ENCODE assay signal across 8 cellular contexts in genomic region chr10:95229724-95230627, GRCh38. TPM values are rescaled to one million over a fixed set of nuclear protein-coding genes. Genes with fewer than 3 reads are reported as not detected.
DNase-seq lines count a peak whose midpoint lies in the region; ATAC-seq and TF ChIP-seq lines count a peak whose summit lies in the region.

No MANE protein-coding gene starts in this region.

- H3K27me3 ChIP-seq in MG63 (no peaks in the 10 kb centered on the region), duodenal mucosa (ENCODE audit: control insufficient read depth in 1 of 2, insufficient read depth in 2 of 2, low read length in 2 of 2) (no peaks in the 10 kb centered on the region)

- H3K27ac Mint-ChIP-seq in CD14-positive monocyte (no peak overlapping the region), naive B cell (peak overlapping the region in 4 of 6 donors; percentile 49 to 93 (median 90))

- DNase-seq in CD14-positive monocyte (ENCODE audit: low spot score) (no peak), MG63 (peak; percentile 66), naive B cell (no peak), NCI-H82 (lab: John Stamatoyannopoulos, UW) (no peak), head of caudate nucleus (no peak), NOMO-1 (lab: John Stamatoyannopoulos, UW; ENCODE audit: unreplicated experiment in 2 of 2) (no peak)

- H3K36me3 Mint-ChIP-seq in CD14-positive monocyte (no peaks in the 10 kb centered on the region), naive B cell (peaks cover 8 to 11% of the 10 kb centered on the region in 2 donors)

- H3K4me1 Mint-ChIP-seq in CD14-positive monocyte (peaks cover 13% of the 10 kb centered on the region), naive B cell (peaks cover 15 to 20% (median 17%) of the 10 kb centered on the region in 3 donors)

- peaks cover 0 to 3% (median 0%) of the 10 kb centered on the region in 7 donors for H3K9me3 Mint-ChIP-seq in CD14-positive monocyte
- H3K9me3 Mint-ChIP-seq in naive B cell = no peaks in the 10 kb centered on the region

- H3K27ac ChIP-seq in duodenal mucosa (ENCODE audit: low read depth, low read length) = no peak overlapping the region

- ATAC-seq in naive B cell (ENCODE audit: low read depth in 2 of 2) (no peak), GM18861 (IDR thresholded peaks at IDR 0.05; ENCODE audit: unreplicated experiment) (no peak)

- TF ChIP-seq CTCF in CD14-positive monocyte (IDR thresholded peaks at IDR 0.05) = no peak

- peak overlapping the region; percentile 84 to 97 for H3K4me3 Mint-ChIP-seq in CD14-positive monocyte
- H3K4me3 Mint-ChIP-seq in naive B cell = peak overlapping the region; percentile 85 to 98 (median 94)

- no peak overlapping the region for H3K4me3 ChIP-seq in MG63
- H3K4me3 ChIP-seq in duodenal mucosa (ENCODE audit: low read depth in 1 of 2, low read length in 2 of 2) = peak overlapping the region; percentile 68 to 85

- intact Hi-C loops in CD14-positive monocyte (cut with micrococcal nuclease) (no loop called here), head of caudate nucleus (cut with DNase I) (no loop called here)

- H3K9ac ChIP-seq in duodenal mucosa (ENCODE audit: low read depth in 1 of 2, low read length in 2 of 2) = no peak overlapping the region

- H3K27me3 Mint-ChIP-seq in CD14-positive monocyte (ENCODE audit: low read depth in 3 of 3) (peaks cover 0 to 6% (median 4%) of the 10 kb centered on the region in 3 donors), naive B cell (no peaks in the 10 kb centered on the region)

- H3K4me1 ChIP-seq in duodenal mucosa (ENCODE audit: control insufficient read depth in 1 of 2, insufficient read depth in 2 of 2, low read length in 2 of 2) = no peaks in the 10 kb centered on the region

- H3K9me3 ChIP-seq in MG63 (peaks cover 17% of the 10 kb centered on the region), duodenal mucosa (ENCODE audit: control insufficient read depth in 1 of 2, low read length in 2 of 2) (no peaks in the 10 kb centered on the region)

- peaks cover 18% of the 10 kb centered on the region for H3K36me3 ChIP-seq in MG63
- H3K36me3 ChIP-seq in duodenal mucosa (ENCODE audit: control insufficient read depth in 1 of 2, insufficient read depth in 2 of 2, low read length in 2 of 2) = peaks cover 6 to 28% of the 10 kb centered on the region in 2 donors

RNA-seq across cellular contexts. Expression of gene ACSM6, which starts 35.9 kb away (rescaled TPM):
- polyA plus RNA-seq in CD14-positive monocyte (not detected), naive B cell (ENCODE audit: low read depth in 6 of 6) (not detected)
- total RNA-seq in MG63 (2014; rRNA removed; shearing (Covaris generic); ENCODE audit: low replicate concordance) = not detected in 2 replicates

Comparison
In these comparisons a context has a peak if more than half of its experiments do, and no peak if none do; other contexts are left out.
1. H3K27ac Mint-ChIP-seq: peak in naive B cell (4 of 6); none in CD14-positive monocyte (0 of 7).